2 cellular contexts compared by ENCODE assay signal in genomic region chr9:76773051-76773450, GRCh38.
TF ChIP-seq lines count a peak whose summit lies in the region.

No MANE protein-coding gene starts in this region.

TF ChIP-seq in IMR-90, 13 proteins besides CTCF, POLR2A, EP300 and RAD21:
- TF ChIP-seq SMC3 (IDR thresholded peaks at IDR 0.05; ENCODE audit: low read depth, low read length) (no peak), ELK1 (IDR thresholded peaks at IDR 0.05; ENCODE audit: borderline replicate concordance, low read depth, low read length) (no peak), BHLHE40 (IDR thresholded peaks at IDR 0.05; ENCODE audit: low read depth, low read length) (no peak), NFE2L2 (IDR thresholded peaks at IDR 0.05; ENCODE audit: low read depth, low read length) (no peak), MXI1 (IDR thresholded peaks at IDR 0.05; ENCODE audit: borderline replicate concordance, low read depth, low read length) (no peak), MAFK (IDR thresholded peaks at IDR 0.05; ENCODE audit: low read depth, low read length) (no peak), MAZ (IDR thresholded peaks at IDR 0.05; ENCODE audit: borderline replicate concordance, low read depth, low read length) (no peak), FOS (IDR thresholded peaks at IDR 0.05; ENCODE audit: low read depth, low read length) (no peak), CHD1 (IDR thresholded peaks at IDR 0.05; ENCODE audit: low read depth, low read length) (no peak), CEBPB (IDR thresholded peaks at IDR 0.05; ENCODE audit: low read depth, low read length) (no peak), RCOR1 (IDR thresholded peaks at IDR 0.05; ENCODE audit: insufficient replicate concordance, low read length) (no peak), RFX5 (IDR thresholded peaks at IDR 0.05; ENCODE audit: low read depth, low read length) (no peak)
- TF ChIP-seq, protein P1, sequence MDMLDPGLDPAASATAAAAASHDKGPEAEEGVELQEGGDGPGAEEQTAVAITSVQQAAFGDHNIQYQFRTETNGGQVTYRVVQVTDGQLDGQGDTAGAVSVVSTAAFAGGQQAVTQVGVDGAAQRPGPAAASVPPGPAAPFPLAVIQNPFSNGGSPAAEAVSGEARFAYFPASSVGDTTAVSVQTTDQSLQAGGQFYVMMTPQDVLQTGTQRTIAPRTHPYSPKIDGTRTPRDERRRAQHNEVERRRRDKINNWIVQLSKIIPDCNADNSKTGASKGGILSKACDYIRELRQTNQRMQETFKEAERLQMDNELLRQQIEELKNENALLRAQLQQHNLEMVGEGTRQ (IDR thresholded peaks at IDR 0.05; ENCODE audit: low read depth, low read length): no peak

TF ChIP-seq in endothelial cell of umbilical vein, 7 proteins besides CTCF, POLR2A, EP300 and RAD21:
- TF ChIP-seq EZH2 (IDR thresholded peaks at IDR 0.05; ENCODE audit: borderline replicate concordance, low read depth, low read length, severe bottlenecking) (no peak), MYC (IDR thresholded peaks at IDR 0.05; ENCODE audit: low read depth, low read length) (no peak), FOS (IDR thresholded peaks at IDR 0.05; ENCODE audit: borderline replicate concordance, insufficient read depth, low read length) (no peak), JUN (IDR thresholded peaks at IDR 0.05; ENCODE audit: borderline replicate concordance, insufficient read depth, insufficient read length, low read depth) (no peak), GATA2 (IDR thresholded peaks at IDR 0.05; ENCODE audit: insufficient read depth, insufficient read length, low read depth, low read length) (no peak), POLR2AphosphoS5 (IDR thresholded peaks at IDR 0.05; ENCODE audit: insufficient read depth, low read depth, low read length) (no peak)
- TF ChIP-seq, protein P2, sequence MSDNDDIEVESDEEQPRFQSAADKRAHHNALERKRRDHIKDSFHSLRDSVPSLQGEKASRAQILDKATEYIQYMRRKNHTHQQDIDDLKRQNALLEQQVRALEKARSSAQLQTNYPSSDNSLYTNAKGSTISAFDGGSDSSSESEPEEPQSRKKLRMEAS (IDR thresholded peaks at IDR 0.05; ENCODE audit: insufficient read depth, insufficient read length): no peak
